9 cellular contexts compared by ENCODE assay signal in the genomic region with DNA sequence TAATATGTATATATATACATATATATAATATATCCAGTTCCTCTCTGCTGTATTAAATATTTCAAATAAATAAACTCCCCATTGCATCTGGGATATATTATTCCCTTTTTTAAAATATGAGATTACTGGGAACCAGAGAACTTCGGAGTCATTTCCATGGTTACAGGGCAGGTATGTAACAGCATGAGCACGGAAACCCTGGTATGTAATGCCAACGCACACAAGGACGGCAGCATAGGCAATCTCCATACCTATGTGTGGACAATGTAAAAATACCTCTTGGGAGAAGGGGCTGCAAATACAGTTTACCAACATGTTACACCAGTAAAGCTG.
DNase-seq lines count a peak whose midpoint lies in the region; ATAC-seq and TF ChIP-seq lines count a peak whose summit lies in the region.
"Had no signal": no experiment of that assay in that cellular context is flagged by ENCODE, and none has a peak within 500 bp of the region (broad histone marks: within the 10 kb centered on the region; RNA-seq: fewer than 3 reads in every experiment).

No MANE protein-coding gene starts in this region.

- H3K4me1 ChIP-seq in HAP-1 (peaks cover 2% of the 10 kb centered on the region; the same call in 1 of the 2 replicates), gastroesophageal sphincter (peaks cover 0 to 10% (median 0%) of the 10 kb centered on the region in 3 donors)

- no peaks in the 10 kb centered on the region for H3K36me3 ChIP-seq in HAP-1 (replicated peaks)
- H3K36me3 ChIP-seq in SK-N-MC (ENCODE audit: insufficient read depth, low read length): no peaks in the 10 kb centered on the region
- no peaks in the 10 kb centered on the region for H3K36me3 ChIP-seq in gastroesophageal sphincter

- no peak overlapping the region for H3K9ac ChIP-seq in SK-N-MC (ENCODE audit: insufficient read length)

- no peak for TF ChIP-seq POLR2A in gastroesophageal sphincter (IDR thresholded peaks at IDR 0.05)

- 7 to 36% methylated on average over 4 of the region's 4 CpGs for WGBS in gastroesophageal sphincter (ENCODE audit: low coverage in 1 of 2), 2 donors

- H3K27ac ChIP-seq in SK-N-MC (no peak overlapping the region), gastroesophageal sphincter (peak overlapping the region in 3 of 4 donors; percentile 40 to 68 (median 57)), skin epidermis (no peak overlapping the region)

- no peaks in the 10 kb centered on the region for H3K27me3 ChIP-seq in HAP-1 (ENCODE audit: low read depth)
- H3K27me3 ChIP-seq in gastroesophageal sphincter: no peaks in the 10 kb centered on the region

- ATAC-seq in gastroesophageal sphincter (peak; percentile 30), GM18909 (IDR thresholded peaks at IDR 0.05; ENCODE audit: poor library complexity, unreplicated experiment) (no peak)

- H3K9me3 ChIP-seq in HAP-1: no peaks in the 10 kb centered on the region
- no peaks in the 10 kb centered on the region for H3K9me3 ChIP-seq in SK-N-MC (ENCODE audit: low read depth, low read length)
- no peaks in the 10 kb centered on the region for H3K9me3 ChIP-seq in gastroesophageal sphincter

- H3K4me3 ChIP-seq in HAP-1: peak overlapping the region; percentile 43
- peak overlapping the region; percentile 77 for H3K4me3 ChIP-seq in SK-N-MC
- peak overlapping the region; percentile 36 to 61 for H3K4me3 ChIP-seq in gastroesophageal sphincter
- H3K4me3 ChIP-seq in skin epidermis: peak overlapping the region in 4 of 7 experiments; percentile 7 to 45 (median 30)

- TF ChIP-seq EP300 in gastroesophageal sphincter (IDR thresholded peaks at IDR 0.05): no peak

- in situ Hi-C loops in HAP-1 (cut with MboI; ENCODE audit: low sequenced_read_pairs): loop anchor here (25.0 kb wide), 1 partner anchor 108 kb away; no protein-coding TSS in a partner anchor

- peak in 1 of 4 experiments; percentile 44 for TF ChIP-seq CTCF in gastroesophageal sphincter (IDR thresholded peaks at IDR 0.05)

- DNase-seq in HAP-1 (ENCODE audit: low spot score in 2 of 2): no peak
- DNase-seq in SK-N-MC (ENCODE audit: low read depth, low spot score): no peak
- no peak for DNase-seq in anterior cingulate cortex (lab: John Stamatoyannopoulos, UW)
- DNase-seq in kidney glomerular epithelial cell (lab: John Stamatoyannopoulos, UW): no peak
- no peak for DNase-seq in stimulated activated CD4-positive, alpha-beta T cell treated with anti-CD3 and anti-CD28 coated beads, Interleukin-4, amount 100 ng/mL, for 24 hours
- DNase-seq: NCI-H2029 had no signal

Comparison
In these comparisons a context has a peak if more than half of its experiments do, and no peak if none do; other contexts are left out.
1. H3K27ac ChIP-seq: peak in gastroesophageal sphincter (3 of 4); none in SK-N-MC (single experiment) and skin epidermis (0 of 21).
2. Peak in every context shown above with its lines, with median percentiles within 50 percentile points of each other: H3K4me3 ChIP-seq.